ENCODE assay signal across 1 cellular context in the genomic region with DNA sequence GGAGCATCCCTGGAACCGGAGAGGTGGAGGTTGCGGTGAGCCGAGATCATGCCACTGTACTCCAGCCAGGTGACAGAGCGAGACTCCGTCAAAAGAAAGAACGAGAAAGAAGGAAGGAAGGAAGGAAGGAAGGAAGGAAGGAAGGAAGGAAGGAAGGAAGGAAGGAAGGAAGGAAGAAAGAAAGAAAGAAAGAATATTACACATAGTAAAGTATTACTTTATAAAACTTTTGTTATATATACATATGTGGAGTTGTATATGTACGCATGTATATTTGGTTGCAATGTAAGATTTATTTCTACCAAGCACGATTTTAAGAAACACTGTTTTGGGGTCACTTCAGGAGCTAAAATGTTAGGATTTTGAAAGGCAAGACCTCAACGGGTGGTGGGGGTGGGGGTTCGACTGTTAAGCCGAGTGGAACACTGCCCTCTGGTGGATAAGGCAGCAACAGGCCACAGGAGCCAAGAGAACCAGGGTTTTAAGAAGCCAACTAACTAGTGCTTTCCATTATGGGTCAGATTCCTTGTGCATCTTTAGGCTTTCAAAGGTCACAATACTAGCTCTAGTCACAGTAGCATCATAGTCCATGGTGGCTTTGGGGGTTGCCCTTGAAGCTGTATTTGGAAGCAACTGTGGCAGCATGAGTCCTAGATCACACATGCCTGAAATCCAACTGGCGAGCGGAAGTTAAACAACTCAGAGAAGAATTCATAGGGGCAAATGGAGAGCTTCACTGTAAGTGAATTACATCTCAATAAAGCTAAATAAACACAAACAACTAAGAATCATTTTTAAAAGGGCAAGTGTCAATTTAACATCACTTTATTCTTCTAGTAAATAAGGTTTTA.
TF ChIP-seq lines count a peak whose summit lies in the region.

No MANE protein-coding gene starts in this region.

TF ChIP-seq in GM12878, 131 proteins besides CTCF, POLR2A, EP300 and RAD21:
- TF ChIP-seq YY1 (IDR thresholded peaks at IDR 0.05; ENCODE audit: low read depth, low read length) (peak; percentile 60; the same call in 1 of the 2 replicates), RUNX3 (IDR thresholded peaks at IDR 0.05; ENCODE audit: low read length) (peak; percentile 52), SMC3 (IDR thresholded peaks at IDR 0.05; ENCODE audit: borderline replicate concordance, low read length) (peak; percentile 91)
- TF ChIP-seq, protein P1, sequence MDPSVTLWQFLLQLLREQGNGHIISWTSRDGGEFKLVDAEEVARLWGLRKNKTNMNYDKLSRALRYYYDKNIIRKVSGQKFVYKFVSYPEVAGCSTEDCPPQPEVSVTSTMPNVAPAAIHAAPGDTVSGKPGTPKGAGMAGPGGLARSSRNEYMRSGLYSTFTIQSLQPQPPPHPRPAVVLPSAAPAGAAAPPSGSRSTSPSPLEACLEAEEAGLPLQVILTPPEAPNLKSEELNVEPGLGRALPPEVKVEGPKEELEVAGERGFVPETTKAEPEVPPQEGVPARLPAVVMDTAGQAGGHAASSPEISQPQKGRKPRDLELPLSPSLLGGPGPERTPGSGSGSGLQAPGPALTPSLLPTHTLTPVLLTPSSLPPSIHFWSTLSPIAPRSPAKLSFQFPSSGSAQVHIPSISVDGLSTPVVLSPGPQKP (IDR thresholded peaks at IDR 0.05; ENCODE audit: low read depth, low read length): no peak
